1 cellular context compared by ENCODE assay signal in the genomic region with DNA sequence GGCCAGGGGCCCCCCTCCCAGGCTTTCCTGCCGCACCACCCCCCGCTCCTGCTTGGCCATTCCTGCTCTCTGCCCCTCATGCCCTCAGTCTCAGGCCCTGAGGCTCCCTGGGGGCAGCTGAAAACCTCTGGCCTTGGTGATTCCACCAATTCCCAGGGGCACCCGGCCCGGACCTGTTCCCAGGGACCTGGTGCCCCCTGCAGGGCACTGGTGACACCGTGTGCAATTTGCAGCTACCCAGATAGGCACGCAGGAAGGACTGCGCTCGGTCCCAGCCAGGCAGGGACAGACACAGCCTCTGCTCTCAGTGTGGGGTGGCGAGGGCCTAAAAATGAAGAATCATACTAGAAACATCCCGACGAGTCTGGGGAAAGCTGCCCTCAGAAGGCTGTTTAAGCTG.
TF ChIP-seq lines count a peak whose summit lies in the region.

No MANE protein-coding gene starts in this region.

TF ChIP-seq in H1, 55 proteins besides CTCF, POLR2A, EP300 and RAD21 (continued from another document):
- TF ChIP-seq PHF8 (conservative IDR thresholded peaks at IDR 0.05; ENCODE audit: low read depth, low read length), result no peak
- no peak for TF ChIP-seq CEBPB (IDR thresholded peaks at IDR 0.05; ENCODE audit: low read depth, low read length)
- TF ChIP-seq, protein P1, sequence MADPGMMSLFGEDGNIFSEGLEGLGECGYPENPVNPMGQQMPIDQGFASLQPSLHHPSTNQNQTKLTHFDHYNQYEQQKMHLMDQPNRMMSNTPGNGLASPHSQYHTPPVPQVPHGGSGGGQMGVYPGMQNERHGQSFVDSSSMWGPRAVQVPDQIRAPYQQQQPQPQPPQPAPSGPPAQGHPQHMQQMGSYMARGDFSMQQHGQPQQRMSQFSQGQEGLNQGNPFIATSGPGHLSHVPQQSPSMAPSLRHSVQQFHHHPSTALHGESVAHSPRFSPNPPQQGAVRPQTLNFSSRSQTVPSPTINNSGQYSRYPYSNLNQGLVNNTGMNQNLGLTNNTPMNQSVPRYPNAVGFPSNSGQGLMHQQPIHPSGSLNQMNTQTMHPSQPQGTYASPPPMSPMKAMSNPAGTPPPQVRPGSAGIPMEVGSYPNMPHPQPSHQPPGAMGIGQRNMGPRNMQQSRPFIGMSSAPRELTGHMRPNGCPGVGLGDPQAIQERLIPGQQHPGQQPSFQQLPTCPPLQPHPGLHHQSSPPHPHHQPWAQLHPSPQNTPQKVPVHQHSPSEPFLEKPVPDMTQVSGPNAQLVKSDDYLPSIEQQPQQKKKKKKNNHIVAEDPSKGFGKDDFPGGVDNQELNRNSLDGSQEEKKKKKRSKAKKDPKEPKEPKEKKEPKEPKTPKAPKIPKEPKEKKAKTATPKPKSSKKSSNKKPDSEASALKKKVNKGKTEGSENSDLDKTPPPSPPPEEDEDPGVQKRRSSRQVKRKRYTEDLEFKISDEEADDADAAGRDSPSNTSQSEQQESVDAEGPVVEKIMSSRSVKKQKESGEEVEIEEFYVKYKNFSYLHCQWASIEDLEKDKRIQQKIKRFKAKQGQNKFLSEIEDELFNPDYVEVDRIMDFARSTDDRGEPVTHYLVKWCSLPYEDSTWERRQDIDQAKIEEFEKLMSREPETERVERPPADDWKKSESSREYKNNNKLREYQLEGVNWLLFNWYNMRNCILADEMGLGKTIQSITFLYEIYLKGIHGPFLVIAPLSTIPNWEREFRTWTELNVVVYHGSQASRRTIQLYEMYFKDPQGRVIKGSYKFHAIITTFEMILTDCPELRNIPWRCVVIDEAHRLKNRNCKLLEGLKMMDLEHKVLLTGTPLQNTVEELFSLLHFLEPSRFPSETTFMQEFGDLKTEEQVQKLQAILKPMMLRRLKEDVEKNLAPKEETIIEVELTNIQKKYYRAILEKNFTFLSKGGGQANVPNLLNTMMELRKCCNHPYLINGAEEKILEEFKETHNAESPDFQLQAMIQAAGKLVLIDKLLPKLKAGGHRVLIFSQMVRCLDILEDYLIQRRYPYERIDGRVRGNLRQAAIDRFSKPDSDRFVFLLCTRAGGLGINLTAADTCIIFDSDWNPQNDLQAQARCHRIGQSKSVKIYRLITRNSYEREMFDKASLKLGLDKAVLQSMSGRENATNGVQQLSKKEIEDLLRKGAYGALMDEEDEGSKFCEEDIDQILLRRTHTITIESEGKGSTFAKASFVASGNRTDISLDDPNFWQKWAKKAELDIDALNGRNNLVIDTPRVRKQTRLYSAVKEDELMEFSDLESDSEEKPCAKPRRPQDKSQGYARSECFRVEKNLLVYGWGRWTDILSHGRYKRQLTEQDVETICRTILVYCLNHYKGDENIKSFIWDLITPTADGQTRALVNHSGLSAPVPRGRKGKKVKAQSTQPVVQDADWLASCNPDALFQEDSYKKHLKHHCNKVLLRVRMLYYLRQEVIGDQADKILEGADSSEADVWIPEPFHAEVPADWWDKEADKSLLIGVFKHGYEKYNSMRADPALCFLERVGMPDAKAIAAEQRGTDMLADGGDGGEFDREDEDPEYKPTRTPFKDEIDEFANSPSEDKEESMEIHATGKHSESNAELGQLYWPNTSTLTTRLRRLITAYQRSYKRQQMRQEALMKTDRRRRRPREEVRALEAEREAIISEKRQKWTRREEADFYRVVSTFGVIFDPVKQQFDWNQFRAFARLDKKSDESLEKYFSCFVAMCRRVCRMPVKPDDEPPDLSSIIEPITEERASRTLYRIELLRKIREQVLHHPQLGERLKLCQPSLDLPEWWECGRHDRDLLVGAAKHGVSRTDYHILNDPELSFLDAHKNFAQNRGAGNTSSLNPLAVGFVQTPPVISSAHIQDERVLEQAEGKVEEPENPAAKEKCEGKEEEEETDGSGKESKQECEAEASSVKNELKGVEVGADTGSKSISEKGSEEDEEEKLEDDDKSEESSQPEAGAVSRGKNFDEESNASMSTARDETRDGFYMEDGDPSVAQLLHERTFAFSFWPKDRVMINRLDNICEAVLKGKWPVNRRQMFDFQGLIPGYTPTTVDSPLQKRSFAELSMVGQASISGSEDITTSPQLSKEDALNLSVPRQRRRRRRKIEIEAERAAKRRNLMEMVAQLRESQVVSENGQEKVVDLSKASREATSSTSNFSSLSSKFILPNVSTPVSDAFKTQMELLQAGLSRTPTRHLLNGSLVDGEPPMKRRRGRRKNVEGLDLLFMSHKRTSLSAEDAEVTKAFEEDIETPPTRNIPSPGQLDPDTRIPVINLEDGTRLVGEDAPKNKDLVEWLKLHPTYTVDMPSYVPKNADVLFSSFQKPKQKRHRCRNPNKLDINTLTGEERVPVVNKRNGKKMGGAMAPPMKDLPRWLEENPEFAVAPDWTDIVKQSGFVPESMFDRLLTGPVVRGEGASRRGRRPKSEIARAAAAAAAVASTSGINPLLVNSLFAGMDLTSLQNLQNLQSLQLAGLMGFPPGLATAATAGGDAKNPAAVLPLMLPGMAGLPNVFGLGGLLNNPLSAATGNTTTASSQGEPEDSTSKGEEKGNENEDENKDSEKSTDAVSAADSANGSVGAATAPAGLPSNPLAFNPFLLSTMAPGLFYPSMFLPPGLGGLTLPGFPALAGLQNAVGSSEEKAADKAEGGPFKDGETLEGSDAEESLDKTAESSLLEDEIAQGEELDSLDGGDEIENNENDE (IDR thresholded peaks at IDR 0.05; ENCODE audit: insufficient replicate concordance, low read length), result no peak
- no peak for TF ChIP-seq SUZ12 (IDR thresholded peaks at IDR 0.05; ENCODE audit: low read length)
- TF ChIP-seq, protein P2, sequence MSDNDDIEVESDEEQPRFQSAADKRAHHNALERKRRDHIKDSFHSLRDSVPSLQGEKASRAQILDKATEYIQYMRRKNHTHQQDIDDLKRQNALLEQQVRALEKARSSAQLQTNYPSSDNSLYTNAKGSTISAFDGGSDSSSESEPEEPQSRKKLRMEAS (IDR thresholded peaks at IDR 0.05), result peak; percentile 10; the same call in 1 of the 2 replicates
- TF ChIP-seq CBX8 (IDR thresholded peaks at IDR 0.05; ENCODE audit: borderline replicate concordance, low read depth, low read length), result no peak
- 0 out of 2 replicates have a peak, but pooled peaks have one; percentile 13 for TF ChIP-seq TCF12 (IDR thresholded peaks at IDR 0.05; ENCODE audit: low read depth, low read length)
- TF ChIP-seq, protein P3, sequence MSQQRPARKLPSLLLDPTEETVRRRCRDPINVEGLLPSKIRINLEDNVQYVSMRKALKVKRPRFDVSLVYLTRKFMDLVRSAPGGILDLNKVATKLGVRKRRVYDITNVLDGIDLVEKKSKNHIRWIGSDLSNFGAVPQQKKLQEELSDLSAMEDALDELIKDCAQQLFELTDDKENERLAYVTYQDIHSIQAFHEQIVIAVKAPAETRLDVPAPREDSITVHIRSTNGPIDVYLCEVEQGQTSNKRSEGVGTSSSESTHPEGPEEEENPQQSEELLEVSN (IDR thresholded peaks at IDR 0.05), result no peak
- TF ChIP-seq EZH2 (IDR thresholded peaks at IDR 0.05; ENCODE audit: low read depth, low read length, severe bottlenecking), result no peak
- no peak for TF ChIP-seq TAF7 (optimal IDR thresholded peaks at IDR 0.05; ENCODE audit: borderline replicate concordance, low read depth, low read length)
- no peak for TF ChIP-seq BACH1 (IDR thresholded peaks at IDR 0.05; ENCODE audit: low read length)
- no peak for TF ChIP-seq CTBP2 (IDR thresholded peaks at IDR 0.05; ENCODE audit: borderline replicate concordance, insufficient read depth, insufficient read length, low read length)
- no peak for TF ChIP-seq ZNF274 (IDR thresholded peaks at IDR 0.05; ENCODE audit: borderline replicate concordance, extremely low read depth, low read length)
- no peak for TF ChIP-seq KDM5A (IDR thresholded peaks at IDR 0.05; ENCODE audit: low read length)
- no peak for TF ChIP-seq HDAC6 (IDR thresholded peaks at IDR 0.05; ENCODE audit: low read depth, low read length)
